In the genomic region with DNA sequence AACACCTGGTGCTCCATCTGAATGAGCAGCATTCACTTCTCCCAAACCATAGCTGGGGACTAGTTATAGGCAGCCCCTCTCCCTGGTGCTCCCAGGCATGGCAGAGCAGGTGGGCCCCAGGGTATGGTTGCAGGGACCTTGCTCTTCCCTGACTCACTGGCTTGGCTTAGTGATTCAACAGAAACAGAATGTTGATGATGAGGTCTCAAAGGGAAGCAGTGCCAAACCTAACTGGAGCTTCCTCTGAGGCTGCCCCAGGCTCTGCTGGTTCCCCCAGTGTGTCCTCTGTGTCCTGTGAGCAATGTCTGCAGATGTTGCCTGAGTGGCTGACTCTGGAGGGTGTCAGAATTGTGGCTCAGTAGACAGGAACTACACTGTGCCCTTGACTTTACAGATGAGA, we compare ENCODE assay signal across 18 cellular contexts. TPM values are rescaled to one million over a fixed set of nuclear protein-coding genes. Genes with fewer than 3 reads are reported as not detected.
DNase-seq lines count a peak whose midpoint lies in the region; ATAC-seq and TF ChIP-seq lines count a peak whose summit lies in the region.
"Had no signal": no experiment of that assay in that cellular context is flagged by ENCODE, and none has a peak within 500 bp of the region (broad histone marks: within the 10 kb centered on the region; RNA-seq: fewer than 3 reads in every experiment).

No MANE protein-coding gene starts in this region.

- H3K4me3 ChIP-seq in adipocyte (ENCODE audit: low read length) (no peak overlapping the region), neural cell (ENCODE audit: low read length) (peak overlapping the region; percentile 87)
- H3K4me3 ChIP-seq: GM12878 had no signal

- H2AFZ ChIP-seq in neural cell (ENCODE audit: low read depth, low read length) = no peak overlapping the region

- no peaks in the 10 kb centered on the region for H3K79me2 ChIP-seq in neural cell (replicated peaks; ENCODE audit: insufficient read depth, low read length)

- TF ChIP-seq RAD21 in neural cell (conservative IDR thresholded peaks at IDR 0.05) = no peak

- H3F3A ChIP-seq in neural cell (ENCODE audit: insufficient read depth, low read length, poor library complexity, severe bottlenecking) = no peaks in the 10 kb centered on the region

- peaks cover 27% of the 10 kb centered on the region for H3K27me3 ChIP-seq in adipocyte (replicated peaks; ENCODE audit: control insufficient read depth, insufficient read depth, low read length)
- peaks cover 38% of the 10 kb centered on the region for H3K27me3 ChIP-seq in neural cell (ENCODE audit: insufficient read depth, low read depth, low read length)

- no peak overlapping the region for H3K27ac ChIP-seq in neural cell (ENCODE audit: low read length)

- no peaks in the 10 kb centered on the region for H3K9me3 ChIP-seq in adipocyte (ENCODE audit: control insufficient read depth, low read length)
- no peaks in the 10 kb centered on the region for H3K9me3 ChIP-seq in neural cell (ENCODE audit: low read length)

- H3K4me1 ChIP-seq in adipocyte (ENCODE audit: control insufficient read depth, insufficient read depth, low read length) = no peaks in the 10 kb centered on the region

- TF ChIP-seq CTCF in neural cell (IDR thresholded peaks at IDR 0.05; ENCODE audit: poor library complexity, severe bottlenecking) = no peak

- peak; percentile 69 for DNase-seq in AG20443 (ENCODE audit: low spot score)
- peak; percentile 40 for DNase-seq in GM04504 (ENCODE audit: low read depth)
- DNase-seq in adipocyte (ENCODE audit: low read depth) = peak; percentile 37
- DNase-seq in NCI-H345 treated with DMSO at 0.1 percent for 48 hours (lab: John Stamatoyannopoulos, UW; ENCODE audit: unreplicated experiment) = no peak
- no peak for DNase-seq in NCI-H526 treated with DMSO at 0.1 percent for 48 hours (lab: John Stamatoyannopoulos, UW)
- DNase-seq in GOT3 (lab: John Stamatoyannopoulos, UW) = no peak
- DNase-seq: COR-L47; DMS153; KG1; NCI-H1092 treated with DMSO at 0.1 percent for 48 hours; NCI-H1694; NCI-H345; NK-92 treated with Interleukin-12 subunit alpha and Interleukin-12 subunit beta, amount 100 ng/mL, for 24 hours; SIG-M5 had no signal

- no peak for TF ChIP-seq EP300 in neural cell (conservative IDR thresholded peaks at IDR 0.05; ENCODE audit: poor library complexity, severe bottlenecking)

- no peaks in the 10 kb centered on the region for H4K20me1 ChIP-seq in neural cell (ENCODE audit: insufficient read depth)

- H3K36me3 ChIP-seq in adipocyte (ENCODE audit: control insufficient read depth, insufficient read depth, low read length, severe bottlenecking) = no peaks in the 10 kb centered on the region
- H3K36me3 ChIP-seq in neural cell (ENCODE audit: insufficient read depth, low read length) = no peaks in the 10 kb centered on the region

- H3K4me2 ChIP-seq in neural cell (ENCODE audit: low read length) = no peak overlapping the region

- no peak for ATAC-seq in HG02678 (IDR thresholded peaks at IDR 0.05; ENCODE audit: unreplicated experiment)
- ATAC-seq: GM12878, HepG2 had no signal

- H3K9ac ChIP-seq in adipocyte (ENCODE audit: low read length) = no peak overlapping the region
- H3K9ac ChIP-seq in neural cell (ENCODE audit: low read length) = no peak overlapping the region

- H3K9me2 ChIP-seq in neural cell (ENCODE audit: insufficient read depth, low read length) = no peaks in the 10 kb centered on the region

TF ChIP-seq in neural cell, 6 proteins besides CTCF, POLR2A, EP300 and RAD21:
- TF ChIP-seq EZH2 (IDR thresholded peaks at IDR 0.05; ENCODE audit: borderline replicate concordance, insufficient read depth, low read length, poor library complexity, severe bottlenecking) = no peak
- no peak for TF ChIP-seq MXI1 (conservative IDR thresholded peaks at IDR 0.05; ENCODE audit: poor library complexity, severe bottlenecking)
- no peak for TF ChIP-seq TAF1 (IDR thresholded peaks at IDR 0.05; ENCODE audit: low read depth)
- no peak for TF ChIP-seq SMC3 (conservative IDR thresholded peaks at IDR 0.05; ENCODE audit: poor library complexity)
- TF ChIP-seq POLR2AphosphoS5 (IDR thresholded peaks at IDR 0.05) = no peak
- TF ChIP-seq, protein P1, sequence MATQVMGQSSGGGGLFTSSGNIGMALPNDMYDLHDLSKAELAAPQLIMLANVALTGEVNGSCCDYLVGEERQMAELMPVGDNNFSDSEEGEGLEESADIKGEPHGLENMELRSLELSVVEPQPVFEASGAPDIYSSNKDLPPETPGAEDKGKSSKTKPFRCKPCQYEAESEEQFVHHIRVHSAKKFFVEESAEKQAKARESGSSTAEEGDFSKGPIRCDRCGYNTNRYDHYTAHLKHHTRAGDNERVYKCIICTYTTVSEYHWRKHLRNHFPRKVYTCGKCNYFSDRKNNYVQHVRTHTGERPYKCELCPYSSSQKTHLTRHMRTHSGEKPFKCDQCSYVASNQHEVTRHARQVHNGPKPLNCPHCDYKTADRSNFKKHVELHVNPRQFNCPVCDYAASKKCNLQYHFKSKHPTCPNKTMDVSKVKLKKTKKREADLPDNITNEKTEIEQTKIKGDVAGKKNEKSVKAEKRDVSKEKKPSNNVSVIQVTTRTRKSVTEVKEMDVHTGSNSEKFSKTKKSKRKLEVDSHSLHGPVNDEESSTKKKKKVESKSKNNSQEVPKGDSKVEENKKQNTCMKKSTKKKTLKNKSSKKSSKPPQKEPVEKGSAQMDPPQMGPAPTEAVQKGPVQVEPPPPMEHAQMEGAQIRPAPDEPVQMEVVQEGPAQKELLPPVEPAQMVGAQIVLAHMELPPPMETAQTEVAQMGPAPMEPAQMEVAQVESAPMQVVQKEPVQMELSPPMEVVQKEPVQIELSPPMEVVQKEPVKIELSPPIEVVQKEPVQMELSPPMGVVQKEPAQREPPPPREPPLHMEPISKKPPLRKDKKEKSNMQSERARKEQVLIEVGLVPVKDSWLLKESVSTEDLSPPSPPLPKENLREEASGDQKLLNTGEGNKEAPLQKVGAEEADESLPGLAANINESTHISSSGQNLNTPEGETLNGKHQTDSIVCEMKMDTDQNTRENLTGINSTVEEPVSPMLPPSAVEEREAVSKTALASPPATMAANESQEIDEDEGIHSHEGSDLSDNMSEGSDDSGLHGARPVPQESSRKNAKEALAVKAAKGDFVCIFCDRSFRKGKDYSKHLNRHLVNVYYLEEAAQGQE (IDR thresholded peaks at IDR 0.05; ENCODE audit: borderline replicate concordance) = no peak

RNA-seq across cellular contexts. Expression of a gene that starts 3.7 kb away (rescaled TPM):
- polyA plus RNA-seq in neural cell = 8.0 and 8.1 TPM in 2 replicates
- polyA minus RNA-seq in neural cell = 21.5 and 23.6 TPM in 2 replicates
- polyA plus RNA-seq: HepG2 had no signal

Comparison
In these comparisons a context has a peak if more than half of its experiments do, and no peak if none do; other contexts are left out.
1. DNase-seq: peak in AG20443 (single experiment), GM04504 (single experiment) and adipocyte (single experiment); none in NCI-H345 treated with DMSO at 0.1 percent for 48 hours (single experiment), NCI-H526 treated with DMSO at 0.1 percent for 48 hours (single experiment) and GOT3 (single experiment).